ENCODE assay signal across 21 cellular contexts in genomic region chr7:70420263-70420662, GRCh38.
DNase-seq lines count a peak whose midpoint lies in the region; ATAC-seq and TF ChIP-seq lines count a peak whose summit lies in the region.
"Had no signal": no experiment of that assay in that cellular context is flagged by ENCODE, and none has a peak within 500 bp of the region (broad histone marks: within the 10 kb centered on the region; RNA-seq: fewer than 3 reads in every experiment).

No MANE protein-coding gene starts in this region.

- H3K36me3 Mint-ChIP-seq in endodermal cell (ENCODE audit: low read depth): peaks cover 3% of the 10 kb centered on the region
- H3K36me3 Mint-ChIP-seq in neural progenitor cell: peaks cover 1% of the 10 kb centered on the region
- H3K36me3 Mint-ChIP-seq in stimulated activated memory B cell treated with anti-CD40 and anti-IgM and Interleukin-4, amounts not matched to agents 10 μg/mL and 1 μg/mL and 100 μg/mL, for 72 hours: no peaks in the 10 kb centered on the region

- H3K4me3 ChIP-seq in OCI-LY1 (ENCODE audit: low read depth, low read length, poor library complexity, severe bottlenecking) (no peak overlapping the region), endodermal cell (ENCODE audit: low read length) (no peak overlapping the region), neural progenitor cell (peak overlapping the region; percentile 27)
- H3K4me3 ChIP-seq: HAP-1, Peyer's patch had no signal

- ATAC-seq in stimulated activated memory B cell treated with anti-CD40 and anti-IgM and Interleukin-4, amounts not matched to agents 10 μg/mL and 1 μg/mL and 100 μg/mL, for 72 hours: no peak
- no peak for ATAC-seq in GM18519 (IDR thresholded peaks at IDR 0.05; ENCODE audit: low FRiP score, unreplicated experiment)

- no peaks in the 10 kb centered on the region for H3K9me3 Mint-ChIP-seq in endodermal cell
- H3K9me3 Mint-ChIP-seq in neural progenitor cell: no peaks in the 10 kb centered on the region
- no peaks in the 10 kb centered on the region for H3K9me3 Mint-ChIP-seq in stimulated activated memory B cell treated with anti-CD40 and anti-IgM and Interleukin-4, amounts not matched to agents 10 μg/mL and 1 μg/mL and 100 μg/mL, for 72 hours
- H3K9me3 Mint-ChIP-seq: CD8-positive, alpha-beta memory T cell had no signal

- H3F3A ChIP-seq in OCI-LY1 (ENCODE audit: insufficient read depth, low read length) (no peaks in the 10 kb centered on the region), neural progenitor cell (ENCODE audit: low read depth) (peaks cover 48% of the 10 kb centered on the region)

- H3K79me2 ChIP-seq in OCI-LY1 (ENCODE audit: insufficient read depth, low read length) (no peaks in the 10 kb centered on the region), neural progenitor cell (ENCODE audit: low read depth) (no peaks in the 10 kb centered on the region)

- H3K4me1 ChIP-seq in OCI-LY1 (ENCODE audit: insufficient read depth, low read length, severe bottlenecking) (peaks cover 86% of the 10 kb centered on the region), endodermal cell (ENCODE audit: control insufficient read depth, insufficient read depth, low read length) (peaks cover 17% of the 10 kb centered on the region), neural progenitor cell (peaks cover 51% of the 10 kb centered on the region)
- H3K4me1 ChIP-seq: HAP-1, Peyer's patch had no signal

- H3K27ac ChIP-seq in OCI-LY1 (ENCODE audit: low read depth, low read length, poor library complexity, severe bottlenecking): peak overlapping the region; percentile 87
- peak overlapping the region; percentile 0 for H3K27ac ChIP-seq in endodermal cell (ENCODE audit: low read depth, low read length)
- H3K27ac ChIP-seq in neural progenitor cell: peak overlapping the region; percentile 16
- H3K27ac ChIP-seq: 22Rv1, C4-2B, KMS-11, Peyer's patch had no signal

- H3K27me3 ChIP-seq in OCI-LY1 (ENCODE audit: insufficient read depth, low read length) (no peaks in the 10 kb centered on the region), endodermal cell (ENCODE audit: control insufficient read depth, insufficient read depth, low read length, poor library complexity, severe bottlenecking) (no peaks in the 10 kb centered on the region), neural progenitor cell (no peaks in the 10 kb centered on the region)
- H3K27me3 ChIP-seq: Peyer's patch had no signal

- H3K27ac Mint-ChIP-seq in endodermal cell (no peak overlapping the region), neural progenitor cell (no peak overlapping the region)
- no peak overlapping the region for H3K27ac Mint-ChIP-seq in stimulated activated memory B cell treated with anti-CD40 and anti-IgM and Interleukin-4, amounts not matched to agents 10 μg/mL and 1 μg/mL and 100 μg/mL, for 72 hours

- no peak for TF ChIP-seq CTCF in OCI-LY1 (IDR thresholded peaks at IDR 0.05; ENCODE audit: low read length)
- no peak for TF ChIP-seq CTCF in endodermal cell (conservative IDR thresholded peaks at IDR 0.05)
- no peak for TF ChIP-seq CTCF in neural progenitor cell (IDR thresholded peaks at IDR 0.05)

- H3K9ac ChIP-seq in OCI-LY1 (ENCODE audit: low read length) (peak overlapping the region; percentile 25), endodermal cell (ENCODE audit: extremely low read depth, low read length, poor library complexity, severe bottlenecking) (no peak overlapping the region), neural progenitor cell (no peak overlapping the region)
- H3K9ac ChIP-seq: KMS-11 had no signal

- DNase-seq in DMS 273 (lab: John Stamatoyannopoulos, UW; ENCODE audit: unreplicated experiment) (peak; percentile 52), DMS 273 treated with DMSO at 0.1 percent for 48 hours (lab: John Stamatoyannopoulos, UW) (no peak), endodermal cell (no peak), neural progenitor cell (ENCODE audit: low spot score) (peak; percentile 31), islet precursor cell (no peak)
- DNase-seq: ACHN; Calu3; CD8-positive, alpha-beta memory T cell; IMR-90; MV-4-11; NCI-H1105 treated with DMSO at 0.1 percent for 48 hours; NCI-H2029 treated with DMSO at 0.1 percent for 48 hours; NCI-H2171; Peyer's patch had no signal

- peak overlapping the region; percentile 43 for H3K4me2 ChIP-seq in OCI-LY1 (ENCODE audit: low read length)
- H3K4me2 ChIP-seq in neural progenitor cell: peak overlapping the region; percentile 69
- H3K4me2 ChIP-seq: KMS-11 had no signal

- WGBS in endodermal cell (ENCODE audit: insufficient coverage in 1 of 2, insufficient read length in 1 of 2), 2 experiments: 80% methylated on average over 2 of the region's 2 CpGs; no CpG with 5 or more reads in 1 of the 2 experiments

- H3K9me3 ChIP-seq in OCI-LY1 (ENCODE audit: low read length) (no peaks in the 10 kb centered on the region), endodermal cell (ENCODE audit: control insufficient read depth, low read length) (no peaks in the 10 kb centered on the region), neural progenitor cell (ENCODE audit: low read depth) (no peaks in the 10 kb centered on the region)
- H3K9me3 ChIP-seq: HAP-1, Peyer's patch had no signal

- no peaks in the 10 kb centered on the region for H3K9me2 ChIP-seq in OCI-LY1 (ENCODE audit: low read depth, low read length)

- no peak overlapping the region for H2AFZ ChIP-seq in OCI-LY1 (ENCODE audit: low read length)
- no peak overlapping the region for H2AFZ ChIP-seq in neural progenitor cell (replicated peaks)

- no peak overlapping the region for H3K4me3 Mint-ChIP-seq in endodermal cell
- no peak overlapping the region for H3K4me3 Mint-ChIP-seq in neural progenitor cell
- no peak overlapping the region for H3K4me3 Mint-ChIP-seq in stimulated activated memory B cell treated with anti-CD40 and anti-IgM and Interleukin-4, amounts not matched to agents 10 μg/mL and 1 μg/mL and 100 μg/mL, for 72 hours
- H3K4me3 Mint-ChIP-seq: CD8-positive, alpha-beta memory T cell had no signal

- H3K4me1 Mint-ChIP-seq in endodermal cell (peaks cover 29% of the 10 kb centered on the region), neural progenitor cell (peaks cover 57% of the 10 kb centered on the region)
- H3K4me1 Mint-ChIP-seq in stimulated activated memory B cell treated with anti-CD40 and anti-IgM and Interleukin-4, amounts not matched to agents 10 μg/mL and 1 μg/mL and 100 μg/mL, for 72 hours: peaks cover 18% of the 10 kb centered on the region
- H3K4me1 Mint-ChIP-seq: CD8-positive, alpha-beta memory T cell had no signal

- H4K20me1 ChIP-seq in OCI-LY1 (ENCODE audit: insufficient read depth, low read length) (no peaks in the 10 kb centered on the region), neural progenitor cell (ENCODE audit: low read depth) (peaks cover 4% of the 10 kb centered on the region)

- H3K36me3 ChIP-seq in OCI-LY1 (ENCODE audit: insufficient read depth, low read length) (no peaks in the 10 kb centered on the region), endodermal cell (ENCODE audit: control insufficient read depth, insufficient read depth, low read length) (no peaks in the 10 kb centered on the region), neural progenitor cell (no peaks in the 10 kb centered on the region)
- H3K36me3 ChIP-seq: HAP-1, Peyer's patch had no signal

- H3K27me3 Mint-ChIP-seq in endodermal cell (ENCODE audit: insufficient read depth) (peaks cover 3% of the 10 kb centered on the region), neural progenitor cell (ENCODE audit: insufficient read depth, low read depth) (no peaks in the 10 kb centered on the region)
- H3K27me3 Mint-ChIP-seq in stimulated activated memory B cell treated with anti-CD40 and anti-IgM and Interleukin-4, amounts not matched to agents 10 μg/mL and 1 μg/mL and 100 μg/mL, for 72 hours: no peaks in the 10 kb centered on the region

Comparison
In these comparisons a context has a peak if more than half of its experiments do, and no peak if none do; other contexts are left out.
1. DNase-seq: peak in DMS 273 (single experiment) and neural progenitor cell (single experiment); none in DMS 273 treated with DMSO at 0.1 percent for 48 hours (single experiment), endodermal cell (single experiment) and islet precursor cell (single experiment).
2. H3K27ac ChIP-seq: peak in every context shown above with its lines; median percentile 87 in OCI-LY1; 16 in neural progenitor cell; 0 in endodermal cell.